In the genomic region with DNA sequence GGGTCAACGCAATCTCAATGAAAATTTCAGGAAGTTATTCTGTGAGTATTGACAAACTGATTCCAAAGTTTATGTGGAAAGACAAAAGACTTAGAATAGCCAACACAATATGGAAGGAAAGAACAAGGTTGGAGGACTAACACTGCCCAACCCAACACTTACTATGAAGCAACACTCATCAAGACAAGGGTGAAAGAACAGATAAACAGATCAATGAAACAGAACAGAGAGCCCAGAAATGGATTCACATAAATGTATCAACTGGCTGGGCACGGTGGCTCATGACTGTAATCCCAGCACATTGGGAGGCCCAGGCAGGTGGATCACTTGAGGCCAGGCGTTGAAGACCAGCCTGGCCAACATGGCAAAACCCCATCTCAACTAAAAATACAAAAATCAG, we compare ENCODE assay signal across 18 cellular contexts.
"Had no signal": no experiment of that assay in that cellular context is flagged by ENCODE, and none has a peak within 500 bp of the region (broad histone marks: within the 10 kb centered on the region; RNA-seq: fewer than 3 reads in every experiment).

No MANE protein-coding gene starts in this region.

- ATAC-seq: gastroesophageal sphincter, left colon had no signal

- H3K27me3 Mint-ChIP-seq: activated CD4-positive, alpha-beta T cell treated with anti-CD3 and anti-CD28 coated beads, Interleukin-2, amount 10 ng/mL, durations not matched to agents 24 days and 14 days; progenitor cell of endocrine pancreas; type B pancreatic cell had no signal

- DNase-seq: activated CD4-positive, alpha-beta T cell treated with anti-CD3 and anti-CD28 coated beads, Interleukin-2, amount 10 ng/mL, durations not matched to agents 24 days and 14 days; activated CD4-positive, CD25-positive, alpha-beta regulatory T cell; dermis blood vessel endothelial cell; left colon; occipital lobe; SJCRH30; small intestine; stimulated activated CD4-positive, alpha-beta T cell treated with anti-CD3 and anti-CD28 coated beads, Interleukin-4, amount 100 ng/mL, for 24 hours; stimulated activated naive CD4-positive, alpha-beta T cell treated with Interleukin-2 at 50 U/mL for 16 hours had no signal

- H3K4me1 Mint-ChIP-seq: nephron had no signal

- H3K9me3 ChIP-seq: ascending aorta, gastroesophageal sphincter, right atrium auricular region, suprapubic skin had no signal

- H3K27ac ChIP-seq: ascending aorta, gastroesophageal sphincter, right atrium auricular region, SJCRH30, suprapubic skin had no signal

- H3K27ac Mint-ChIP-seq: activated CD4-positive, alpha-beta T cell treated with anti-CD3 and anti-CD28 coated beads, Interleukin-2, amount 10 ng/mL, durations not matched to agents 24 days and 14 days; nephron; progenitor cell of endocrine pancreas; type B pancreatic cell had no signal

- H3K4me3 ChIP-seq: ascending aorta, gastroesophageal sphincter, right atrium auricular region, SJCRH30, suprapubic skin had no signal

- FAIRE-seq: bronchial epithelial cell, islet of Langerhans, small intestine had no signal

- H3K9me3 Mint-ChIP-seq: type B pancreatic cell had no signal

- H3K36me3 ChIP-seq: ascending aorta, gastroesophageal sphincter, right atrium auricular region, SJCRH30, suprapubic skin had no signal

- H3K27me3 ChIP-seq: ascending aorta, gastroesophageal sphincter, right atrium auricular region, SJCRH30, suprapubic skin had no signal

- H3K4me3 Mint-ChIP-seq: activated CD4-positive, alpha-beta T cell treated with anti-CD3 and anti-CD28 coated beads, Interleukin-2, amount 10 ng/mL, durations not matched to agents 24 days and 14 days; nephron; type B pancreatic cell had no signal

- H3K4me1 ChIP-seq: SJCRH30 had no signal
